Comparison of ENCODE assay signal across 22 cellular contexts in genomic region chr7:1348096-1348835, GRCh38.
"Had no signal": no experiment of that assay in that cellular context is flagged by ENCODE, and none has a peak within 500 bp of the region (broad histone marks: within the 10 kb centered on the region; RNA-seq: fewer than 3 reads in every experiment).

No MANE protein-coding gene starts in this region.

- H3K36me3 ChIP-seq: adrenal gland, ascending aorta, cardiac muscle cell, gastroesophageal sphincter, heart left ventricle, pancreas, right atrium auricular region, tibial nerve had no signal

- H3K9me3 ChIP-seq: adrenal gland, ascending aorta, gastroesophageal sphincter, heart left ventricle, mucosa of descending colon, pancreas, psoas muscle, right atrium auricular region had no signal

- DNase-seq: activated CD4-positive, alpha-beta T cell treated with anti-CD3 and anti-CD28 coated beads for 4 hours; activated CD4-positive, alpha-beta T cell treated with anti-CD3 and anti-CD28 coated beads, Interleukin-2, amount 50 U/mL, for 4 hours; activated effector memory CD4-positive, alpha-beta T cell treated with anti-CD3 and anti-CD28 coated beads, Interleukin-2, amount 50 U/mL, for 16 hours; activated naive CD4-positive, alpha-beta T cell treated with anti-CD3 and anti-CD28 coated beads for 36 hours; activated naive CD8-positive, alpha-beta T cell treated with anti-CD3 and anti-CD28 coated beads for 36 hours; adrenal gland; cortex of kidney; hypothalamus; immature natural killer cell; stimulated activated naive CD4-positive, alpha-beta T cell treated with Interleukin-2 at 50 U/mL for 16 hours had no signal

- H3K27ac ChIP-seq: adrenal gland, ascending aorta, cardiac muscle cell, gastroesophageal sphincter, heart left ventricle, pancreas, psoas muscle, right atrium auricular region, tibial nerve had no signal

- H3K27me3 ChIP-seq: ascending aorta, cardiac muscle cell, pancreas, right atrium auricular region had no signal

- H3K4me1 ChIP-seq: adrenal gland, ascending aorta, gastroesophageal sphincter, heart left ventricle, pancreas, psoas muscle, right atrium auricular region, tibial nerve had no signal

- FAIRE-seq: endothelial cell of umbilical vein, pancreas had no signal

- ATAC-seq: gastroesophageal sphincter, heart left ventricle, left lobe of liver, mucosa of descending colon, pancreas, psoas muscle had no signal

- H3K4me3 ChIP-seq: adrenal gland, ascending aorta, cardiac muscle cell, gastroesophageal sphincter, heart left ventricle, lung, mucosa of descending colon, pancreas, psoas muscle, right atrium auricular region, tibial nerve had no signal
